In the genomic region with DNA sequence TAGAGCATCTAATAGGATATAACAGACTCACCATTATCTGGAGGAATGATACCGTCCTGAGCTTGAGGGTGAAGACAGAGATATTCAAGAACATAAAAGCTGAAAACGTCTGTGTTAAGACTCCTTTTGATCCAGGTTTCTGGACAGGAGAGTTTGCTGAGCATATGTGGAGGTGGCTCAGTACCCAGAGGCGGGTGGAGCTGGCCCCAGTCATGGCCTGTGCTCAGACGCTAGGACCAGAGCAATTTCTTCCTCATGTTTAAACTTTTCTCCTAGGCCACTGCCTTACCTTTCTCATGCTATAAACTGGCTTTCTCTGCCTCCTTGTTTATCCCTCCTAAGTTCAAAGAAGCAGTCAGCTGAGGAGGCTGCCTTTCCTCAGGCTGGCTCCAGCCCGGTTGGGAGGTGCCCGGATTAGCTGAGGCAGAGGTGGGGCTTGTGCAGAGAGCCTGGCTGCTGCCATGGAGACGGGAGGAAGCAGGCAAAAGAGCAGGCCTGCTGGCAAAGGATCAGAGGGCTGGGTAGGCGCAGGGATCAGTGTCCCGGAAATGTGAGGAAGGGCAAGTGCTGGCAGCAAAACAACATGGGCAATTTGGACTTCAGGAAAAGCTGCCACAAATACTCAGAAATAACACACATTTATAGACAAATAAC, we compare ENCODE assay signal across 1 cellular context.
TF ChIP-seq lines count a peak whose summit lies in the region.

No MANE protein-coding gene starts in this region.

TF ChIP-seq in GM23338, 12 proteins besides CTCF, POLR2A, EP300 and RAD21 (continued from another document):
- no peak for TF ChIP-seq NANOG (IDR thresholded peaks at IDR 0.05; ENCODE audit: borderline replicate concordance)
- no peak for TF ChIP-seq EZH2phosphoT487 (IDR thresholded peaks at IDR 0.05; ENCODE audit: unreplicated experiment)
- TF ChIP-seq EZH2 (IDR thresholded peaks at IDR 0.05; ENCODE audit: low read depth, unreplicated experiment) = no peak
- TF ChIP-seq ZNF331 (CRISPR knock-in tag; IDR thresholded peaks at IDR 0.05; ENCODE audit: low read depth) = no peak
- TF ChIP-seq, protein P1, sequence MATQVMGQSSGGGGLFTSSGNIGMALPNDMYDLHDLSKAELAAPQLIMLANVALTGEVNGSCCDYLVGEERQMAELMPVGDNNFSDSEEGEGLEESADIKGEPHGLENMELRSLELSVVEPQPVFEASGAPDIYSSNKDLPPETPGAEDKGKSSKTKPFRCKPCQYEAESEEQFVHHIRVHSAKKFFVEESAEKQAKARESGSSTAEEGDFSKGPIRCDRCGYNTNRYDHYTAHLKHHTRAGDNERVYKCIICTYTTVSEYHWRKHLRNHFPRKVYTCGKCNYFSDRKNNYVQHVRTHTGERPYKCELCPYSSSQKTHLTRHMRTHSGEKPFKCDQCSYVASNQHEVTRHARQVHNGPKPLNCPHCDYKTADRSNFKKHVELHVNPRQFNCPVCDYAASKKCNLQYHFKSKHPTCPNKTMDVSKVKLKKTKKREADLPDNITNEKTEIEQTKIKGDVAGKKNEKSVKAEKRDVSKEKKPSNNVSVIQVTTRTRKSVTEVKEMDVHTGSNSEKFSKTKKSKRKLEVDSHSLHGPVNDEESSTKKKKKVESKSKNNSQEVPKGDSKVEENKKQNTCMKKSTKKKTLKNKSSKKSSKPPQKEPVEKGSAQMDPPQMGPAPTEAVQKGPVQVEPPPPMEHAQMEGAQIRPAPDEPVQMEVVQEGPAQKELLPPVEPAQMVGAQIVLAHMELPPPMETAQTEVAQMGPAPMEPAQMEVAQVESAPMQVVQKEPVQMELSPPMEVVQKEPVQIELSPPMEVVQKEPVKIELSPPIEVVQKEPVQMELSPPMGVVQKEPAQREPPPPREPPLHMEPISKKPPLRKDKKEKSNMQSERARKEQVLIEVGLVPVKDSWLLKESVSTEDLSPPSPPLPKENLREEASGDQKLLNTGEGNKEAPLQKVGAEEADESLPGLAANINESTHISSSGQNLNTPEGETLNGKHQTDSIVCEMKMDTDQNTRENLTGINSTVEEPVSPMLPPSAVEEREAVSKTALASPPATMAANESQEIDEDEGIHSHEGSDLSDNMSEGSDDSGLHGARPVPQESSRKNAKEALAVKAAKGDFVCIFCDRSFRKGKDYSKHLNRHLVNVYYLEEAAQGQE (IDR thresholded peaks at IDR 0.05; ENCODE audit: unreplicated experiment) = no peak
- TF ChIP-seq POLR2AphosphoS5 (IDR thresholded peaks at IDR 0.05; ENCODE audit: low read depth) = no peak
- TF ChIP-seq, protein P2, sequence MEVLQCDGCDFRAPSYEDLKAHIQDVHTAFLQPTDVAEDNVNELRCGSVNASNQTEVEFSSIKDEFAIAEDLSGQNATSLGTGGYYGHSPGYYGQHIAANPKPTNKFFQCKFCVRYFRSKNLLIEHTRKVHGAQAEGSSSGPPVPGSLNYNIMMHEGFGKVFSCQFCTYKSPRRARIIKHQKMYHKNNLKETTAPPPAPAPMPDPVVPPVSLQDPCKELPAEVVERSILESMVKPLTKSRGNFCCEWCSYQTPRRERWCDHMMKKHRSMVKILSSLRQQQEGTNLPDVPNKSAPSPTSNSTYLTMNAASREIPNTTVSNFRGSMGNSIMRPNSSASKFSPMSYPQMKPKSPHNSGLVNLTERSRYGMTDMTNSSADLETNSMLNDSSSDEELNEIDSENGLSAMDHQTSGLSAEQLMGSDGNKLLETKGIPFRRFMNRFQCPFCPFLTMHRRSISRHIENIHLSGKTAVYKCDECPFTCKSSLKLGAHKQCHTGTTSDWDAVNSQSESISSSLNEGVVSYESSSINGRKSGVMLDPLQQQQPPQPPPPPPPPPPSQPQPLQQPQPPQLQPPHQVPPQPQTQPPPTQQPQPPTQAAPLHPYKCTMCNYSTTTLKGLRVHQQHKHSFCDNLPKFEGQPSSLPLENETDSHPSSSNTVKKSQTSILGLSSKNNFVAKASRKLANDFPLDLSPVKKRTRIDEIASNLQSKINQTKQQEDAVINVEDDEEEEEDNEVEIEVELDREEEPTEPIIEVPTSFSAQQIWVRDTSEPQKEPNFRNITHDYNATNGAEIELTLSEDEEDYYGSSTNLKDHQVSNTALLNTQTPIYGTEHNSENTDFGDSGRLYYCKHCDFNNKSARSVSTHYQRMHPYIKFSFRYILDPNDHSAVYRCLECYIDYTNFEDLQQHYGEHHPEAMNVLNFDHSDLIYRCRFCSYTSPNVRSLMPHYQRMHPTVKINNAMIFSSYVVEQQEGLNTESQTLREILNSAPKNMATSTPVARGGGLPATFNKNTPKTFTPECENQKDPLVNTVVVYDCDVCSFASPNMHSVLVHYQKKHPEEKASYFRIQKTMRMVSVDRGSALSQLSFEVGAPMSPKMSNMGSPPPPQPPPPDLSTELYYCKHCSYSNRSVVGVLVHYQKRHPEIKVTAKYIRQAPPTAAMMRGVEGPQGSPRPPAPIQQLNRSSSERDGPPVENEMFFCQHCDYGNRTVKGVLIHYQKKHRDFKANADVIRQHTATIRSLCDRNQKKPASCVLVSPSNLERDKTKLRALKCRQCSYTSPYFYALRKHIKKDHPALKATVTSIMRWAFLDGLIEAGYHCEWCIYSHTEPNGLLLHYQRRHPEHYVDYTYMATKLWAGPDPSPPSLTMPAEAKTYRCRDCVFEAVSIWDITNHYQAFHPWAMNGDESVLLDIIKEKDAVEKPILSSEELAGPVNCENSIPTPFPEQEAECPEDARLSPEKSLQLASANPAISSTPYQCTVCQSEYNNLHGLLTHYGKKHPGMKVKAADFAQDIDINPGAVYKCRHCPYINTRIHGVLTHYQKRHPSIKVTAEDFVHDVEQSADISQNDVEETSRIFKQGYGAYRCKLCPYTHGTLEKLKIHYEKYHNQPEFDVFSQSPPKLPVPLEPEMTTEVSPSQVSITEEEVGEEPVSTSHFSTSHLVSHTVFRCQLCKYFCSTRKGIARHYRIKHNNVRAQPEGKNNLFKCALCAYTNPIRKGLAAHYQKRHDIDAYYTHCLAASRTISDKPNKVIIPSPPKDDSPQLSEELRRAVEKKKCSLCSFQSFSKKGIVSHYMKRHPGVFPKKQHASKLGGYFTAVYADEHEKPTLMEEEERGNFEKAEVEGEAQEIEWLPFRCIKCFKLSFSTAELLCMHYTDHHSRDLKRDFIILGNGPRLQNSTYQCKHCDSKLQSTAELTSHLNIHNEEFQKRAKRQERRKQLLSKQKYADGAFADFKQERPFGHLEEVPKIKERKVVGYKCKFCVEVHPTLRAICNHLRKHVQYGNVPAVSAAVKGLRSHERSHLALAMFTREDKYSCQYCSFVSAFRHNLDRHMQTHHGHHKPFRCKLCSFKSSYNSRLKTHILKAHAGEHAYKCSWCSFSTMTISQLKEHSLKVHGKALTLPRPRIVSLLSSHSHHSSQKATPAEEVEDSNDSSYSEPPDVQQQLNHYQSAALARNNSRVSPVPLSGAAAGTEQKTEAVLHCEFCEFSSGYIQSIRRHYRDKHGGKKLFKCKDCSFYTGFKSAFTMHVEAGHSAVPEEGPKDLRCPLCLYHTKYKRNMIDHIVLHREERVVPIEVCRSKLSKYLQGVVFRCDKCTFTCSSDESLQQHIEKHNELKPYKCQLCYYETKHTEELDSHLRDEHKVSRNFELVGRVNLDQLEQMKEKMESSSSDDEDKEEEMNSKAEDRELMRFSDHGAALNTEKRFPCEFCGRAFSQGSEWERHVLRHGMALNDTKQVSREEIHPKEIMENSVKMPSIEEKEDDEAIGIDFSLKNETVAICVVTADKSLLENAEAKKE (CRISPR knock-in tag; IDR thresholded peaks at IDR 0.05) = no peak
